7 cellular contexts compared by ENCODE assay signal in the genomic region with DNA sequence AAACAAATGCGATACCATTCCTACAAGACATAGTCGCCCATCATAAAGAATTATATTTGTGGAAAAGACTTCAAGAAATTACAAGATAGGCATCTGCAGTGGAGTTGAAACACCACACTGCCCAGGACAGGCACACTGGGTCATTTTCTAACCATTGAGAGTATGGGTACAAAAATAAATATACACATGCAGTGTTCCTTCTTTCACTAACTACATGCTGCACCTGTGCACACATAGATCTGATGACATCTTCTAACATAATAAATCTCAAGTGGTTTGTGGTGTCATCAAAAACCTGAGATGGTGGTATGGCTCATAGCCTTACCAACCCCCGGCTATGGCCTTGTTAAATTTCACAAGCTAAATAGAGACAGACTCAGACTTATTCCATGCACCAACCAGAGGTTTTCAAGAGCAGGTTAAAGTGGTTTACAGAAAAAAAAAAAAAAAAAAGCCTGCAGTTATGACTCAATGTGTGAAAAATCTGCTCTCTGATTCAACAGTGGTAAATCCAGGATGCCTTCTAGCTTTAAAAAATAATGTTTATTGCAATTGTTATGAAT. TPM values are rescaled to one million over a fixed set of nuclear protein-coding genes. Genes with fewer than 3 reads are reported as not detected.
DNase-seq lines count a peak whose midpoint lies in the region; ATAC-seq and TF ChIP-seq lines count a peak whose summit lies in the region.

No MANE protein-coding gene starts in this region.

- no peak overlapping the region for H3K9ac ChIP-seq in SK-N-SH

- peak; percentile 39 for ATAC-seq in GM19043 (IDR thresholded peaks at IDR 0.05; ENCODE audit: low read depth, unreplicated experiment)
- ATAC-seq in HG03354 (IDR thresholded peaks at IDR 0.05; ENCODE audit: poor library complexity, severe bottlenecking, unreplicated experiment), result no peak

- no peaks in the 10 kb centered on the region for H3K36me3 ChIP-seq in SK-N-SH (replicated peaks in 1 of 2; ENCODE audit: control insufficient read depth in 1 of 2, insufficient read depth in 2 of 2, low read length in 1 of 2)

- no peaks in the 10 kb centered on the region for H4K20me1 ChIP-seq in SK-N-SH (ENCODE audit: insufficient read depth)

- whole genome bisulfite sequencing in SK-N-SH (ENCODE audit: low lambda C conversion rate), result 65% methylated on average over 3 of the region's 3 CpGs

- TF ChIP-seq CTCF in NB4 (IDR thresholded peaks at IDR 0.05; ENCODE audit: low read depth, low read length), result no peak
- TF ChIP-seq CTCF in SK-N-SH (IDR thresholded peaks at IDR 0.05), result no peak

- no peak overlapping the region for H3K4me2 ChIP-seq in SK-N-SH

- no peaks in the 10 kb centered on the region for H3K9me2 ChIP-seq in SK-N-SH

- H3K79me2 ChIP-seq in SK-N-SH (ENCODE audit: insufficient read depth), result 0 out of 2 replicates have a peak, but pooled peaks cover 6% of the 10 kb centered on the region

- no peaks in the 10 kb centered on the region for H3K9me3 ChIP-seq in SK-N-SH

- no peak overlapping the region for H3K4me3 ChIP-seq in NB4 (ENCODE audit: low read depth, low read length)
- no peak overlapping the region for H3K4me3 ChIP-seq in SK-N-SH (ENCODE audit: low read depth in 2 of 2, low read length in 1 of 2)

- H3K27me3 ChIP-seq in SK-N-SH (ENCODE audit: insufficient read depth), result no peaks in the 10 kb centered on the region

- CTCF ChIA-PET in SK-N-SH (lab: Yijun Ruan, JAX), result interaction anchor here (0.7 to 3.0 kb wide), 6 partner anchors 12 to 899 kb away, joined by 3 to 15 read pairs (median 6); no protein-coding TSS in a partner anchor

- TF ChIP-seq RAD21 in SK-N-SH (IDR thresholded peaks at IDR 0.05; ENCODE audit: low read length), result no peak

- no peak overlapping the region for H2AFZ ChIP-seq in SK-N-SH (ENCODE audit: low read depth)

- H3F3A ChIP-seq in SK-N-SH (replicated peaks; ENCODE audit: insufficient read depth), result peaks cover 19% of the 10 kb centered on the region

- POLR2A ChIA-PET in SK-N-SH (lab: Yijun Ruan, JAX), result interaction anchor here (0.6 kb wide), 1 partner anchor 190 kb away, joined by 3 read pairs; no protein-coding TSS in a partner anchor

- TF ChIP-seq EP300 in SK-N-SH (IDR thresholded peaks at IDR 0.05; ENCODE audit: borderline replicate concordance in 1 of 2, low read depth in 1 of 2, low read length in 1 of 2), result no peak; a peak in 1 of 4 replicates

- DNase-seq in NB4 (ENCODE audit: low read depth) (peak; percentile 24), SK-N-SH (no peak), renal cortical epithelial cell (ENCODE audit: low read depth) (peak; percentile 89), substantia nigra (lab: John Stamatoyannopoulos, UW) (no peak)
- DNase-seq in activated CD4-positive, alpha-beta T cell treated with anti-CD3 and anti-CD28 coated beads, Interleukin-2, amount 50 U/mL, for 4 hours, result no peak

- no peak for TF ChIP-seq POLR2A in NB4 (IDR thresholded peaks at IDR 0.05; ENCODE audit: extremely low read depth, insufficient read length)

- peaks cover 4 to 20% of the 10 kb centered on the region in 2 experiments; a peak in 2 of 4 replicates for H3K4me1 ChIP-seq in SK-N-SH (ENCODE audit: control insufficient read depth in 1 of 2, insufficient read depth in 2 of 2, low read depth in 1 of 2, low read length in 1 of 2)

- H3K27ac ChIP-seq in SK-N-SH (ENCODE audit: low read depth in 2 of 2, low read length in 1 of 2) (peak overlapping the region in 1 of 2 experiments; percentile 51; a peak in 2 of 4 replicates), substantia nigra (ENCODE audit: low read depth, low read length, poor library complexity, severe bottlenecking) (no peak overlapping the region)

TF ChIP-seq in SK-N-SH, 30 proteins besides CTCF, POLR2A, EP300 and RAD21 (continues in another document):
- TF ChIP-seq USF2 (IDR thresholded peaks at IDR 0.05; ENCODE audit: borderline replicate concordance, low read depth, low read length) (no peak), EZH2phosphoT487 (IDR thresholded peaks at IDR 0.05; ENCODE audit: borderline replicate concordance, low read depth) (no peak), FOSL2 (IDR thresholded peaks at IDR 0.05; ENCODE audit: borderline replicate concordance, low read depth) (peak; percentile 75; the same call in 1 of the 2 replicates), FOXJ3 (CRISPR knock-in tag; IDR thresholded peaks at IDR 0.05) (no peak), RCOR1 (IDR thresholded peaks at IDR 0.05; ENCODE audit: low read length) (no peak), NRF1 (IDR thresholded peaks at IDR 0.05; ENCODE audit: low read depth, low read length) (no peak), PBX3 (IDR thresholded peaks at IDR 0.05) (peak; percentile 56), JUND (IDR thresholded peaks at IDR 0.05) (peak; percentile 72), TEAD4 (IDR thresholded peaks at IDR 0.05; ENCODE audit: borderline replicate concordance, insufficient read depth) (0 out of 2 replicates have a peak, but pooled peaks have one; percentile 20), TCF12 (IDR thresholded peaks at IDR 0.05) (peak; percentile 68), USF1 (IDR thresholded peaks at IDR 0.05; ENCODE audit: borderline replicate concordance, low read depth) (no peak), SIN3A (IDR thresholded peaks at IDR 0.05; ENCODE audit: borderline replicate concordance, low read depth, low read length) (no peak), RXRA (IDR thresholded peaks at IDR 0.05; ENCODE audit: borderline replicate concordance, low read depth) (no peak), GABPA (IDR thresholded peaks at IDR 0.05; ENCODE audit: low read depth) (no peak), MAX (IDR thresholded peaks at IDR 0.05; ENCODE audit: low read depth) (no peak), ELF1 (IDR thresholded peaks at IDR 0.05) (no peak), SMC3 (IDR thresholded peaks at IDR 0.05; ENCODE audit: low read depth, low read length) (no peak), NFIC (IDR thresholded peaks at IDR 0.05; ENCODE audit: borderline replicate concordance) (no peak; the same call in 1 of the 2 replicates), TAF1 (IDR thresholded peaks at IDR 0.05; ENCODE audit: borderline replicate concordance, low read depth, low read length) (no peak), GATA2 (CRISPR knock-in tag; IDR thresholded peaks at IDR 0.05) (peak; percentile 23; the same call in 1 of the 2 replicates), REST (IDR thresholded peaks at IDR 0.05; ENCODE audit: low read depth, low read length) (no peak), POLR2AphosphoS5 (IDR thresholded peaks at IDR 0.05; ENCODE audit: low read depth, low read length) (no peak), YY1 (IDR thresholded peaks at IDR 0.05; ENCODE audit: low read depth) (no peak)

RNA-seq across cellular contexts. Expression of gene NFIB, which starts 12.4 kb away (rescaled TPM):
- 8.1 and 9.2 TPM in 2 replicates for polyA plus RNA-seq in SK-N-SH (2012; rRNA removed)
- polyA plus RNA-seq in SK-N-SH (2012; cell fraction: cytosol; rRNA removed), result 9.4 TPM in 2 replicates
- 12.0 and 18.7 TPM in 2 replicates for polyA plus RNA-seq in SK-N-SH (2012; cell fraction: nucleus; rRNA removed)
- 13.7 and 38.5 TPM in 2 replicates for total RNA-seq in renal cortical epithelial cell

Comparison
In these comparisons a context has a peak if more than half of its experiments do, and no peak if none do; other contexts are left out.
1. DNase-seq: peak in NB4 (single experiment) and renal cortical epithelial cell (single experiment); none in SK-N-SH (single experiment), substantia nigra (0 of 49) and activated CD4-positive, alpha-beta T cell treated with anti-CD3 and anti-CD28 coated beads, Interleukin-2, amount 50 U/mL, for 4 hours (0 of 2).